8 cellular contexts compared by ENCODE assay signal in genomic region chr9:101451498-101451897, GRCh38. TPM values are rescaled to one million over a fixed set of nuclear protein-coding genes. Genes with fewer than 3 reads are reported as not detected.
"Had no signal": no experiment of that assay in that cellular context is flagged by ENCODE, and none has a peak within 500 bp of the region (broad histone marks: within the 10 kb centered on the region; RNA-seq: fewer than 3 reads in every experiment).

No MANE protein-coding gene starts in this region.

- DNase-seq: IMR-90, KBM-7, KG1 had no signal

- H3K27ac ChIP-seq: HL-60, KMS-11 had no signal

- H3K4me2 ChIP-seq: KMS-11 had no signal

- FAIRE-seq: HTR-8/SVneo had no signal

- H3K9ac ChIP-seq: KMS-11 had no signal

RNA-seq across cellular contexts. Expression of gene ALDOB, which starts 15.9 kb away (rescaled TPM):
- total RNA-seq: HT-29, HT1080, IMR-90 had no signal
- polyA plus RNA-seq: IMR-90 had no signal
